In the genomic region with DNA sequence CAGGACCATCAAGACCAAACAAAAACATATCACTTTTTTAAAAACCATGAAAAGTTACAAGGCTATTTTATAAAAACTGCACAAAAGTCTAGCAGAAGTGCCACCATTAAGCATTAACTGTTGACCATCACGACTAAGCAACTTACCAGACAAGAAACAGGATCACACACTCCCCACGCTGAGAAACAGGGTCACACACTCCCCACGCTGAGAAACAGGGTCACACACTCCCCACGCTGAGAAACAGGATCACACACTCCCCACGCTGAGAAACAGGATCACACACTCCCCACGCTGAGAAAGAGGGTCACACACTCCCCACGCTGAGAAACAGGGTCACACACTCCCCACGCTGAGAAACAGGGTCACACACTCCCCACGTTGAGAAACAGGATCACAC, we compare ENCODE assay signal across 5 cellular contexts. TPM values are rescaled to one million over a fixed set of nuclear protein-coding genes. Genes with fewer than 3 reads are reported as not detected.
"Had no signal": no experiment of that assay in that cellular context is flagged by ENCODE, and none has a peak within 500 bp of the region (broad histone marks: within the 10 kb centered on the region; RNA-seq: fewer than 3 reads in every experiment).

No MANE protein-coding gene starts in this region.

RNA-seq across cellular contexts. Expression of a gene that starts 28.9 kb away (rescaled TPM):
- total RNA-seq: GM23338, H1, H9, HT-29, IMR-90 had no signal

RNA-seq across cellular contexts. Expression of a gene that starts 42.2 kb away (rescaled TPM):
- total RNA-seq: GM23338, H1, H9, HT-29, IMR-90 had no signal

RNA-seq across cellular contexts. Expression of a gene that starts 49.1 kb away (rescaled TPM):
- total RNA-seq: H1, H9, HT-29, IMR-90 had no signal
